ENCODE assay signal across 9 cellular contexts in the genomic region with DNA sequence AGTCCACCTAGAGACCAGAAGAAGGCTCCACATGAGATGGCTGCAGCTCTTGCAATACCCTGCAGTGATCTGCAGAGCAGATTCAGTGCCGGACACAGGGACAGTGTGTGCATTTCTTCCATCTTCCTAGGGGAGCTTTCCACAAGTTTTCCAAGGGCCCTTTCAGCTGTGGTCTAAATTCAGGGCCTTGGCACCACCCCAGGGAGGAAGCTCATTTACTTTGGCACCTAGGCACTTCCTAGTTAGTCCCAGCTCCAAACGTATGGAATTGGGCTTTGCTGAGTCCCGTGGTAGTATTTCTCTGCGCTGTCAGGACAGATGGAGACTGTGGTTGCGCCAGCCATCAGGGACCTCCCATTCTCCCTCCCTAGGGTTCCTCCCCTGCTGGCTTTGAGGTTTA.
"Had no signal": no experiment of that assay in that cellular context is flagged by ENCODE, and none has a peak within 500 bp of the region (broad histone marks: within the 10 kb centered on the region; RNA-seq: fewer than 3 reads in every experiment).

No MANE protein-coding gene starts in this region.

- H3K27ac ChIP-seq: HL-60 had no signal

- H3K4me3 ChIP-seq: HAP-1, K562 had no signal

- H3K4me3 Mint-ChIP-seq: HFFc6 had no signal

- H3K9me3 Mint-ChIP-seq: HFFc6 had no signal

- ATAC-seq: HCT116, HepG2, K562 had no signal

- H3K36me3 ChIP-seq: HAP-1 had no signal

- H3K9me3 ChIP-seq: HAP-1 had no signal

- H3K27ac Mint-ChIP-seq: HFFc6 had no signal

- DNase-seq: GOT3, H7, HFFc6, KG1 had no signal
